ENCODE assay signal across 1 cellular context in genomic region chr6:159969921-159970320, GRCh38.
A peak's percentile ranks its signal among the peaks of the same experiment; 100 is the strongest.
TF ChIP-seq lines count a peak whose summit lies in the region.

No MANE protein-coding gene starts in this region.

TF ChIP-seq in K562, 482 proteins besides CTCF, POLR2A, EP300 and RAD21 (continued from another document and continues in another):
- no peak for TF ChIP-seq ZNF518B (CRISPR knock-in tag; IDR thresholded peaks at IDR 0.05)
- no peak for TF ChIP-seq ZNF512 (tag; IDR thresholded peaks at IDR 0.05)
- TF ChIP-seq ZBTB9 (CRISPR knock-in tag; IDR thresholded peaks at IDR 0.05): no peak
- TF ChIP-seq ATF4 (CRISPR knock-in tag; IDR thresholded peaks at IDR 0.05): no peak
- TF ChIP-seq NR2F6 (CRISPR knock-in tag; IDR thresholded peaks at IDR 0.05): no peak
- no peak for TF ChIP-seq YBX1 (IDR thresholded peaks at IDR 0.05)
- TF ChIP-seq PPARD (CRISPR knock-in tag; IDR thresholded peaks at IDR 0.05): no peak
- 0 out of 2 replicates have a peak, but pooled peaks have one; percentile 25 for TF ChIP-seq BACH1 (tag; IDR thresholded peaks at IDR 0.05)
- no peak for TF ChIP-seq RNF2 (IDR thresholded peaks at IDR 0.05)
- no peak for TF ChIP-seq HDAC1 (IDR thresholded peaks at IDR 0.05)
- no peak for TF ChIP-seq MBD2 (IDR thresholded peaks at IDR 0.05; ENCODE audit: borderline replicate concordance, low read depth)
- TF ChIP-seq YY1 (IDR thresholded peaks at IDR 0.05; ENCODE audit: borderline replicate concordance in 1 of 3, control insufficient read depth in 1 of 3, extremely low read depth in 1 of 3, insufficient read depth in 3 of 3, insufficient read length in 1 of 3, insufficient replicate concordance in 2 of 3, low read depth in 1 of 3, low read length in 2 of 3): peak in 1 of 3 experiments; percentile 87
- TF ChIP-seq ZNF23 (CRISPR knock-in tag; IDR thresholded peaks at IDR 0.05): no peak
- TF ChIP-seq TEAD4 (IDR thresholded peaks at IDR 0.05; ENCODE audit: low read length): no peak
- TF ChIP-seq TEAD4 (CRISPR knock-in tag; IDR thresholded peaks at IDR 0.05; ENCODE audit: borderline replicate concordance): no peak
- TF ChIP-seq KLF16 (IDR thresholded peaks at IDR 0.05): 0 out of 2 replicates have a peak, but pooled peaks have one; percentile 20
- TF ChIP-seq, protein P1, sequence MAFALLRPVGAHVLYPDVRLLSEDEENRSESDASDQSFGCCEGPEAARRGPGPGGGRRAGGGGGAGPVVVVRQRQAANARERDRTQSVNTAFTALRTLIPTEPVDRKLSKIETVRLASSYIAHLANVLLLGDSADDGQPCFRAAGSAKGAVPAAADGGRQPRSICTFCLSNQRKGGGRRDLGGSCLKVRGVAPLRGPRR (CRISPR knock-in tag; IDR thresholded peaks at IDR 0.05): no peak
- TF ChIP-seq HDAC6 (IDR thresholded peaks at IDR 0.05; ENCODE audit: low read depth, low read length): no peak
- TF ChIP-seq ATF2 (CRISPR knock-in tag; IDR thresholded peaks at IDR 0.05): no peak
- no peak for TF ChIP-seq NBN (IDR thresholded peaks at IDR 0.05; ENCODE audit: low read depth)
- no peak for TF ChIP-seq NCOR1 (IDR thresholded peaks at IDR 0.05)
- no peak for TF ChIP-seq TEAD1 (CRISPR knock-in tag; IDR thresholded peaks at IDR 0.05)
- peak; percentile 71 for TF ChIP-seq TAF1 (IDR thresholded peaks at IDR 0.05; ENCODE audit: control insufficient read depth, extremely low read depth, insufficient read depth, low read length, severe bottlenecking)
- TF ChIP-seq TCF3 (CRISPR knock-in tag; IDR thresholded peaks at IDR 0.05): no peak
- no peak for TF ChIP-seq ZNF280A (IDR thresholded peaks at IDR 0.05; ENCODE audit: low read depth, partially characterized antibody)
- no peak for TF ChIP-seq TFAP4 (CRISPR knock-in tag; IDR thresholded peaks at IDR 0.05; ENCODE audit: borderline replicate concordance)
- TF ChIP-seq FOS (IDR thresholded peaks at IDR 0.05; ENCODE audit: extremely low read depth, insufficient read length): no peak
- TF ChIP-seq CBFB (CRISPR knock-in tag; IDR thresholded peaks at IDR 0.05): no peak
- peak in 1 of 2 experiments; percentile 59; a peak in 1 of 4 replicates for TF ChIP-seq ARNT (IDR thresholded peaks at IDR 0.05)
- TF ChIP-seq SMAD4 (CRISPR knock-in tag; conservative IDR thresholded peaks at IDR 0.05): no peak
- TF ChIP-seq ZNF609 (CRISPR knock-in tag; IDR thresholded peaks at IDR 0.05; ENCODE audit: borderline replicate concordance): no peak
- TF ChIP-seq ZNF121 (CRISPR knock-in tag; conservative IDR thresholded peaks at IDR 0.05): no peak
- no peak for TF ChIP-seq NR0B1 (IDR thresholded peaks at IDR 0.05; ENCODE audit: partially characterized antibody)
- no peak for TF ChIP-seq CAMTA2 (CRISPR knock-in tag; conservative IDR thresholded peaks at IDR 0.05)
- TF ChIP-seq ZC3H11A (IDR thresholded peaks at IDR 0.05; ENCODE audit: low read depth, low read length): no peak
- TF ChIP-seq PML (IDR thresholded peaks at IDR 0.05; ENCODE audit: low read length): peak; percentile 37; the same call in 1 of the 2 replicates
- no peak for TF ChIP-seq FUS (optimal IDR thresholded peaks at IDR 0.05; ENCODE audit: low read depth, low read length)
- TF ChIP-seq RFX7 (CRISPR knock-in tag; IDR thresholded peaks at IDR 0.05): no peak
- TF ChIP-seq POLR2G (IDR thresholded peaks at IDR 0.05; ENCODE audit: low read depth, low read length): no peak
- no peak for TF ChIP-seq SRSF9 (IDR thresholded peaks at IDR 0.05; ENCODE audit: borderline replicate concordance, low read depth, low read length)
- TF ChIP-seq SIN3A (IDR thresholded peaks at IDR 0.05; ENCODE audit: borderline replicate concordance in 2 of 2, control insufficient read depth in 1 of 2, low read depth in 2 of 2, low read length in 2 of 2): no peak
- TF ChIP-seq SMAD2 (IDR thresholded peaks at IDR 0.05; ENCODE audit: low read depth, low read length): no peak
- no peak for TF ChIP-seq PURB (CRISPR knock-in tag; IDR thresholded peaks at IDR 0.05; ENCODE audit: low read depth)
- no peak for TF ChIP-seq MCM7 (IDR thresholded peaks at IDR 0.05)
- peak; percentile 15 to 25; a peak in 1 of 4 replicates for TF ChIP-seq MNT (conservative IDR thresholded peaks at IDR 0.05)
